ENCODE assay signal across 8 cellular contexts in the genomic region with DNA sequence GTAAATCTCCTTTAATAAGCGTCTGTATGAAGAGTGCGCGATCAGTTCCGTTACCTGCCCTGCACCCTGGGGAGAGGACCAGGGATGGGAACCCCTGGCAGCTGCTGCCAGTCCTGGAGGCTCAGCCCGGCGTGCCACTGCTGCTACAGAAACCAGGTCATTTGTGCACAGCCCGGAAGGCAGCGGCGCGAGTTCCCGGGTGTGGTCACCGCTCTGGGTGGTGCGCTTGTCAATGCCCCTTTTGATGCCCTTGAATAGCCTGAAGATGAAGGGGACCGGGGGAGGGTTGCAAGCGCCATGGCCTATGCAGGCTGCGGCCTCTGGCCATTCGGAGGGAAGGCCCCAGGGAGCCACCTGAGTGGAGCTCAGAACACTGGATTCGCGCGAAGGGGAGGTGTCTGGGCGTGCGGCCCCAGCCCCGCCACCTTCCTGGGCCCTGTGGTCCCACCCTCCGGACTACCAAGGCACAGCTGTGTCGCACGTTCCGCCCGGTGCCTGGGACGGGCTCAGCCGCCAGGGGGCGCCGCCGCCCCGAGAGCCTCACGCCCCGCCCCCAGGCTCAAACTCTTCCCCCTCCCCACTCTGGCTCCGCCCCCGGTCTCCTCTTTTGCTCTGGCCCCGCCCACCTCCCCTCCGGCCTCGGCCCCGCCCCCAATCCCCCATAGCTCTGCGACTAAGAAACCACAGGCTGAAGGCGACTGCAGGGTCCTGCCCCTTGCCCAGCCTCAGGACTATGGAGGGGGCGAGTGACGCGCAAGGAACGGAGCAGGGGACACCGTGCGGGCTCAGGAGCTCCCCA. TPM values are rescaled to one million over a fixed set of nuclear protein-coding genes. Genes with fewer than 3 reads are reported as not detected.
DNase-seq lines count a peak whose midpoint lies in the region; ATAC-seq and TF ChIP-seq lines count a peak whose summit lies in the region.

No MANE protein-coding gene starts in this region.

- H3K27ac ChIP-seq in dorsolateral prefrontal cortex (peak overlapping the region in 52 of 59 donors; percentile 12 to 89 (median 71)), right lobe of liver (no peak overlapping the region)

- H3K27me3 ChIP-seq in dorsolateral prefrontal cortex: no peaks in the 10 kb centered on the region
- no peaks in the 10 kb centered on the region for H3K27me3 ChIP-seq in right lobe of liver

- no peak overlapping the region for H3K4me3 ChIP-seq in AG09309 (ENCODE audit: control insufficient read depth, low read depth, low read length)
- H3K4me3 ChIP-seq in dorsolateral prefrontal cortex: peak overlapping the region; percentile 16 to 72 (median 59)
- peak overlapping the region in 1 of 3 donors; percentile 26 for H3K4me3 ChIP-seq in right lobe of liver

- intact Hi-C loops in dorsolateral prefrontal cortex (cut with DNase I): no loop called here
- intact Hi-C loops in right lobe of liver (cut with DNase I): no loop called here

- no peak for TF ChIP-seq POLR2A in right lobe of liver (IDR thresholded peaks at IDR 0.05)

- TF ChIP-seq CTCF in AG09309 (IDR thresholded peaks at IDR 0.05; ENCODE audit: control insufficient read depth, insufficient read depth, low read depth, low read length, missing control alignments) (peak; percentile 47), dorsolateral prefrontal cortex (IDR thresholded peaks at IDR 0.05 in 54 of 56, conservative IDR thresholded peaks at IDR 0.05 in 2 of 56; ENCODE audit: low read depth in 1 of 56, partially characterized antibody in 56 of 56) (peak; percentile 54 to 97 (median 89)), right lobe of liver (IDR thresholded peaks at IDR 0.05) (peak in 3 of 4 donors; percentile 27 to 58 (median 56))

- no peaks in the 10 kb centered on the region for H3K9me3 ChIP-seq in right lobe of liver

- H3K36me3 ChIP-seq in right lobe of liver: peaks cover 0 to 30% (median 10%) of the 10 kb centered on the region in 4 donors

- WGBS in right lobe of liver (ENCODE audit: insufficient coverage, low coverage, low lambda C conversion rate, missing lambda C conversion rate): 88% methylated on average over 8 of the region's 50 CpGs

- H3K4me1 ChIP-seq in right lobe of liver: no peaks in the 10 kb centered on the region

- DNase-seq in AG09309 (ENCODE audit: low read depth) (no peak), dorsolateral prefrontal cortex (peak; percentile 61 to 90 (median 80)), right lobe of liver (peak in 2 of 3 donors; percentile 60 to 71), amniotic stem cell (lab: John Stamatoyannopoulos, UW) (no peak), SW480 (ENCODE audit: low spot score) (no peak)
- peak; percentile 68 to 74 for DNase-seq in activated CD4-positive, alpha-beta T cell treated with anti-CD3 and anti-CD28 coated beads, Interleukin-2, amount 50 U/mL, for 24 hours (ENCODE audit: low read depth in 1 of 2, low spot score in 1 of 2)
- DNase-seq in stimulated activated CD4-positive, alpha-beta T cell treated with anti-CD3 and anti-CD28 coated beads, TNF-alpha, amount 100 ng/mL, for 1 hour (ENCODE audit: low read depth in 3 of 3, low spot score in 1 of 3): peak; percentile 60 to 82 (median 70)

- ATAC-seq in HG02981 (IDR thresholded peaks at IDR 0.05; ENCODE audit: unreplicated experiment) (peak; percentile 70), right lobe of liver (peak; percentile 50 to 80 (median 62))

RNA-seq across cellular contexts. Expression of a gene that starts 16.5 kb away (rescaled TPM):
- total RNA-seq in dorsolateral prefrontal cortex (10 to 100 TPM; 24.1 to 55.6 (median 34.6) TPM), right lobe of liver (10 to 100 TPM in 5 of 6 experiments, 1 to 10 TPM in 1; 9.7 to 23.6 (median 14.2) TPM)

Comparison
In these comparisons a context has a peak if more than half of its experiments do, and no peak if none do; other contexts are left out.
1. DNase-seq: peak in activated CD4-positive, alpha-beta T cell treated with anti-CD3 and anti-CD28 coated beads, Interleukin-2, amount 50 U/mL, for 24 hours (2 of 2), dorsolateral prefrontal cortex (10 of 10), right lobe of liver (2 of 3) and stimulated activated CD4-positive, alpha-beta T cell treated with anti-CD3 and anti-CD28 coated beads, TNF-alpha, amount 100 ng/mL, for 1 hour (3 of 3); none in AG09309 (single experiment), amniotic stem cell (single experiment) and SW480 (single experiment).
2. H3K27ac ChIP-seq: peak in dorsolateral prefrontal cortex (52 of 59); none in right lobe of liver (0 of 3).
3. Peak in every context shown above with its lines, with median percentiles within 50 percentile points of each other: CTCF ChIP-seq.